25 cellular contexts compared by ENCODE assay signal in genomic region chr10:101576229-101576863, GRCh38. TPM values are rescaled to one million over a fixed set of nuclear protein-coding genes. Genes with fewer than 3 reads are reported as not detected.
DNase-seq lines count a peak whose midpoint lies in the region; ATAC-seq, FAIRE-seq and TF ChIP-seq lines count a peak whose summit lies in the region.
"Had no signal": no experiment of that assay in that cellular context is flagged by ENCODE, and none has a peak within 500 bp of the region (broad histone marks: within the 10 kb centered on the region; RNA-seq: fewer than 3 reads in every experiment).

No MANE protein-coding gene starts in this region.

- H3K4me1 Mint-ChIP-seq in T-helper 17 cell: peaks cover 4% of the 10 kb centered on the region
- H3K4me1 Mint-ChIP-seq: activated naive CD4-positive, alpha-beta T cell treated with anti-CD3 and anti-CD28 coated beads, Interleukin-2, amount 10 ng/mL, durations not matched to agents 7 days and 5 days had no signal

- H3K9me3 ChIP-seq in T-helper 17 cell (ENCODE audit: control insufficient read depth, low read length, poor library complexity, severe bottlenecking): no peaks in the 10 kb centered on the region

- peak overlapping the region; percentile 59 for H3K27ac Mint-ChIP-seq in T-helper 17 cell
- H3K27ac Mint-ChIP-seq: activated naive CD4-positive, alpha-beta T cell treated with anti-CD3 and anti-CD28 coated beads, Interleukin-2, amount 10 ng/mL, durations not matched to agents 7 days and 5 days; type B pancreatic cell had no signal

- H3K4me3 Mint-ChIP-seq in T-helper 17 cell: no peak overlapping the region
- H3K4me3 Mint-ChIP-seq: activated naive CD4-positive, alpha-beta T cell treated with anti-CD3 and anti-CD28 coated beads, Interleukin-2, amount 10 ng/mL, durations not matched to agents 7 days and 5 days; H9; type B pancreatic cell had no signal

- H3K36me3 Mint-ChIP-seq in T-helper 17 cell (ENCODE audit: low read depth): peaks cover 7% of the 10 kb centered on the region
- H3K36me3 Mint-ChIP-seq: activated naive CD4-positive, alpha-beta T cell treated with anti-CD3 and anti-CD28 coated beads, Interleukin-2, amount 10 ng/mL, durations not matched to agents 7 days and 5 days; type B pancreatic cell had no signal

- H3K27me3 Mint-ChIP-seq in T-helper 17 cell: no peaks in the 10 kb centered on the region

- intact Hi-C loops in Right ventricle myocardium superior (cut with DNase I) (no loop called here), Right ventricle myocardium inferior (cut with DNase I) (no loop called here)

- ATAC-seq in Right ventricle myocardium superior (ENCODE audit: poor library complexity) (no peak), Right ventricle myocardium inferior (no peak), T-helper 17 cell (no peak)

- FAIRE-seq in GM12891 (lab: Jason Lieb, UNC): no peak
- FAIRE-seq: endothelial cell of umbilical vein, kidney had no signal

- DNase-seq in Right ventricle myocardium superior: peak; percentile 13
- DNase-seq in Right ventricle myocardium inferior (ENCODE audit: missing footprints): no peak
- DNase-seq in T-helper 17 cell: no peak
- peak; percentile 30 for DNase-seq in fibroblast of peridontal ligament (ENCODE audit: extremely low read depth)
- DNase-seq in NCI-H2196 (lab: John Stamatoyannopoulos, UW; ENCODE audit: unreplicated experiment): no peak
- DNase-seq in NCI-H2029 (lab: John Stamatoyannopoulos, UW): no peak
- no peak for DNase-seq in GM12891 (ENCODE audit: insufficient read length, low spot score)
- no peak for DNase-seq in superior temporal gyrus (ENCODE audit: extremely low spot score)
- DNase-seq: activated CD4-positive, alpha-beta T cell treated with anti-CD3 and anti-CD28 coated beads for 4 hours; activated naive CD4-positive, alpha-beta T cell treated with anti-CD3 and anti-CD28 coated beads, Interleukin-2, amount 10 ng/mL, durations not matched to agents 7 days and 5 days; anterior cingulate cortex; caudate nucleus; COR-L47; H9; kidney; NCI-H1436 treated with DMSO at 0.1 percent for 48 hours; NCI-H2171; NCI-H526 treated with DMSO at 0.1 percent for 48 hours; occipital lobe; retina; SHP77 treated with DMSO at 0.1 percent for 48 hours; stimulated activated CD4-positive, alpha-beta T cell treated with anti-CD3 and anti-CD28 coated beads, Interleukin-4, amount 100 ng/mL, for 4 hours; stomach had no signal

- TF ChIP-seq POLR2A in GM12891 (IDR thresholded peaks at IDR 0.05; ENCODE audit: low read depth, low read length): no peak

TF ChIP-seq in GM12891, 5 proteins besides CTCF, POLR2A, EP300 and RAD21:
- no peak for TF ChIP-seq TAF1 (IDR thresholded peaks at IDR 0.05; ENCODE audit: low read depth, low read length)
- no peak for TF ChIP-seq POU2F2 (IDR thresholded peaks at IDR 0.05; ENCODE audit: low read depth, low read length)
- no peak for TF ChIP-seq PAX5 (IDR thresholded peaks at IDR 0.05; ENCODE audit: insufficient read depth, low read length, severe bottlenecking)
- no peak for TF ChIP-seq SPI1 (IDR thresholded peaks at IDR 0.05; ENCODE audit: low read depth, low read length)
- TF ChIP-seq POLR2AphosphoS5 (IDR thresholded peaks at IDR 0.05; ENCODE audit: low read depth, low read length): no peak

RNA-seq across cellular contexts. Expression of gene POLL, which starts 11.7 kb away (rescaled TPM):
- total RNA-seq in Right ventricle myocardium superior: 15.8 TPM
- 17.4 TPM for total RNA-seq in Right ventricle myocardium inferior
- 10 to 100 TPM; 25.3 to 30.9 TPM for total RNA-seq in T-helper 17 cell
- 16.4 TPM for polyA plus RNA-seq in GM12891 (2012; ENCODE audit: low read depth, missing spikeins)

RNA-seq across cellular contexts. Expression of gene DPCD, which starts 11.8 kb away (rescaled TPM):
- total RNA-seq in Right ventricle myocardium superior (22.7 TPM), Right ventricle myocardium inferior (21.5 TPM), T-helper 17 cell (1 to 10 TPM in 1 of 2 donors, not detected in 1; 1.9 TPM)
- 34.5 TPM for polyA plus RNA-seq in GM12891 (2012; ENCODE audit: low read depth, missing spikeins)

Comparison
In these comparisons a context has a peak if more than half of its experiments do, and no peak if none do; other contexts are left out.
1. DNase-seq: peak in Right ventricle myocardium superior (single experiment) and fibroblast of peridontal ligament (single experiment); none in Right ventricle myocardium inferior (single experiment), T-helper 17 cell (0 of 3), NCI-H2196 (single experiment), NCI-H2029 (single experiment), GM12891 (single experiment) and superior temporal gyrus (single experiment).